Comparison of ENCODE assay signal across 1 cellular context in the genomic region with DNA sequence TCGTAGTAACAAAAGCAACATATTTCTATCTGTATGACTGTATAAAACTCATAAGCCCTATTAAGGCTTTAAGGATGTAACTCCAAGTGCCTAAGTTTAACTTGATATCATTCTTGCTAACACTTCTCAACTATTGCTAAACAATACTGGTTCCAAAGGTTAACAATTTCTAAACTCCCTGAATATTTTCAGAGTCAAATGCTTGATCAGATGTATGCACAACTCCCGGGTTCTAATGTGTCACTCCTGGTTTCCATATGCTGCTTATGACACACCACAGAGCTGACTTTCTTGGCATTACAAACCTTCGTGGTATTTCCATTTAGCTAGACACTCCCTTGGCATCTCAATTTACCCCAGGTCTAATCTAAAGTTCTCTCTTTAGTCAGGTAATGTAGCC.
A peak's percentile ranks its signal among the peaks of the same experiment; 100 is the strongest.
TF ChIP-seq lines count a peak whose summit lies in the region.

No MANE protein-coding gene starts in this region.

TF ChIP-seq in SK-N-SH, 30 proteins besides CTCF, POLR2A, EP300 and RAD21:
- TF ChIP-seq RXRA (IDR thresholded peaks at IDR 0.05; ENCODE audit: borderline replicate concordance, low read depth) (peak; percentile 44; the same call in 1 of the 2 replicates), NFIC (IDR thresholded peaks at IDR 0.05; ENCODE audit: borderline replicate concordance) (peak; percentile 85), TCF12 (IDR thresholded peaks at IDR 0.05) (peak; percentile 99), SIN3A (IDR thresholded peaks at IDR 0.05; ENCODE audit: borderline replicate concordance, low read depth, low read length) (0 out of 2 replicates have a peak, but pooled peaks have one; percentile 31), ELF1 (IDR thresholded peaks at IDR 0.05) (no peak), RCOR1 (IDR thresholded peaks at IDR 0.05; ENCODE audit: low read length) (no peak), POLR2AphosphoS5 (IDR thresholded peaks at IDR 0.05; ENCODE audit: low read depth, low read length) (peak; percentile 88), RFX5 (IDR thresholded peaks at IDR 0.05; ENCODE audit: low read length) (no peak), NRF1 (IDR thresholded peaks at IDR 0.05; ENCODE audit: low read depth, low read length) (no peak), JUND (IDR thresholded peaks at IDR 0.05) (peak; percentile 79), FOSL2 (IDR thresholded peaks at IDR 0.05; ENCODE audit: borderline replicate concordance, low read depth) (peak; percentile 54; the same call in 1 of the 2 replicates), TEAD4 (IDR thresholded peaks at IDR 0.05; ENCODE audit: borderline replicate concordance, insufficient read depth) (peak; percentile 76; the same call in 1 of the 2 replicates)
- TF ChIP-seq, protein P1, sequence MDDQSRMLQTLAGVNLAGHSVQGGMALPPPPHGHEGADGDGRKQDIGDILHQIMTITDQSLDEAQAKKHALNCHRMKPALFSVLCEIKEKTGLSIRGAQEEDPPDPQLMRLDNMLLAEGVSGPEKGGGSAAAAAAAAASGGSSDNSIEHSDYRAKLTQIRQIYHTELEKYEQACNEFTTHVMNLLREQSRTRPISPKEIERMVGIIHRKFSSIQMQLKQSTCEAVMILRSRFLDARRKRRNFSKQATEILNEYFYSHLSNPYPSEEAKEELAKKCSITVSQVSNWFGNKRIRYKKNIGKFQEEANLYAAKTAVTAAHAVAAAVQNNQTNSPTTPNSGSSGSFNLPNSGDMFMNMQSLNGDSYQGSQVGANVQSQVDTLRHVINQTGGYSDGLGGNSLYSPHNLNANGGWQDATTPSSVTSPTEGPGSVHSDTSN (IDR thresholded peaks at IDR 0.05), result peak; percentile 93
- TF ChIP-seq, protein P2, sequence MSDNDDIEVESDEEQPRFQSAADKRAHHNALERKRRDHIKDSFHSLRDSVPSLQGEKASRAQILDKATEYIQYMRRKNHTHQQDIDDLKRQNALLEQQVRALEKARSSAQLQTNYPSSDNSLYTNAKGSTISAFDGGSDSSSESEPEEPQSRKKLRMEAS (IDR thresholded peaks at IDR 0.05; ENCODE audit: low read depth), result 0 out of 2 replicates have a peak, but pooled peaks have one; percentile 22
- TF ChIP-seq, protein P3, sequence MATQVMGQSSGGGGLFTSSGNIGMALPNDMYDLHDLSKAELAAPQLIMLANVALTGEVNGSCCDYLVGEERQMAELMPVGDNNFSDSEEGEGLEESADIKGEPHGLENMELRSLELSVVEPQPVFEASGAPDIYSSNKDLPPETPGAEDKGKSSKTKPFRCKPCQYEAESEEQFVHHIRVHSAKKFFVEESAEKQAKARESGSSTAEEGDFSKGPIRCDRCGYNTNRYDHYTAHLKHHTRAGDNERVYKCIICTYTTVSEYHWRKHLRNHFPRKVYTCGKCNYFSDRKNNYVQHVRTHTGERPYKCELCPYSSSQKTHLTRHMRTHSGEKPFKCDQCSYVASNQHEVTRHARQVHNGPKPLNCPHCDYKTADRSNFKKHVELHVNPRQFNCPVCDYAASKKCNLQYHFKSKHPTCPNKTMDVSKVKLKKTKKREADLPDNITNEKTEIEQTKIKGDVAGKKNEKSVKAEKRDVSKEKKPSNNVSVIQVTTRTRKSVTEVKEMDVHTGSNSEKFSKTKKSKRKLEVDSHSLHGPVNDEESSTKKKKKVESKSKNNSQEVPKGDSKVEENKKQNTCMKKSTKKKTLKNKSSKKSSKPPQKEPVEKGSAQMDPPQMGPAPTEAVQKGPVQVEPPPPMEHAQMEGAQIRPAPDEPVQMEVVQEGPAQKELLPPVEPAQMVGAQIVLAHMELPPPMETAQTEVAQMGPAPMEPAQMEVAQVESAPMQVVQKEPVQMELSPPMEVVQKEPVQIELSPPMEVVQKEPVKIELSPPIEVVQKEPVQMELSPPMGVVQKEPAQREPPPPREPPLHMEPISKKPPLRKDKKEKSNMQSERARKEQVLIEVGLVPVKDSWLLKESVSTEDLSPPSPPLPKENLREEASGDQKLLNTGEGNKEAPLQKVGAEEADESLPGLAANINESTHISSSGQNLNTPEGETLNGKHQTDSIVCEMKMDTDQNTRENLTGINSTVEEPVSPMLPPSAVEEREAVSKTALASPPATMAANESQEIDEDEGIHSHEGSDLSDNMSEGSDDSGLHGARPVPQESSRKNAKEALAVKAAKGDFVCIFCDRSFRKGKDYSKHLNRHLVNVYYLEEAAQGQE (IDR thresholded peaks at IDR 0.05; ENCODE audit: low read depth, low read length), result 0 out of 2 replicates have a peak, but pooled peaks have one; percentile 32
